ENCODE assay signal across 19 cellular contexts in genomic region chr19:29835447-29835846, GRCh38. TPM values are rescaled to one million over a fixed set of nuclear protein-coding genes. Genes with fewer than 3 reads are reported as not detected.
"Had no signal": no experiment of that assay in that cellular context is flagged by ENCODE, and none has a peak within 500 bp of the region (broad histone marks: within the 10 kb centered on the region; RNA-seq: fewer than 3 reads in every experiment).

No MANE protein-coding gene starts in this region.

- H3K36me3 Mint-ChIP-seq: natural killer cell treated with Interleukin-12 subunit alpha and Interleukin-12 subunit beta and Interleukin-15 and Interleukin-18, amount 100 ng/mL, for 72 hours; stimulated activated memory B cell treated with anti-CD40 and anti-IgM and Interleukin-4, amounts not matched to agents 10 μg/mL and 1 μg/mL and 100 μg/mL, for 72 hours had no signal

- H3K9me3 Mint-ChIP-seq: activated CD4-positive, alpha-beta memory T cell treated with anti-CD3 and anti-CD28 coated beads, Interleukin-2, amount 10 ng/mL, durations not matched to agents 7 days and 5 days; natural killer cell treated with Interleukin-12 subunit alpha and Interleukin-12 subunit beta and Interleukin-15 and Interleukin-18, amount 100 ng/mL, for 72 hours; stimulated activated memory B cell treated with anti-CD40 and anti-IgM and Interleukin-4, amounts not matched to agents 10 μg/mL and 1 μg/mL and 100 μg/mL, for 72 hours had no signal

- ATAC-seq: gastroesophageal sphincter; natural killer cell treated with Interleukin-12 subunit alpha and Interleukin-12 subunit beta and Interleukin-15 and Interleukin-18, amount 100 ng/mL, for 72 hours; stimulated activated memory B cell treated with anti-CD40 and anti-IgM and Interleukin-4, amounts not matched to agents 10 μg/mL and 1 μg/mL and 100 μg/mL, for 72 hours had no signal

- DNase-seq: activated CD4-positive, alpha-beta memory T cell treated with anti-CD3 and anti-CD28 coated beads, Interleukin-2, amount 10 ng/mL, durations not matched to agents 7 days and 5 days; activated CD4-positive, CD25-positive, alpha-beta regulatory T cell treated with anti-CD3 and anti-CD28 coated beads, Interleukin-2, amount 50 U/mL, for 72 hours; adrenal gland; brain microvascular endothelial cell; central memory CD4-positive, alpha-beta T cell; hypothalamus; left ventricle myocardium inferior; retina; sigmoid colon; stimulated activated CD4-positive, alpha-beta T cell treated with anti-CD3 and anti-CD28 coated beads, Interleukin-15, amount 100 ng/mL, for 24 hours; transverse colon; WERI-Rb-1 had no signal

- FAIRE-seq: colon, TTC549 had no signal

- H3K4me3 Mint-ChIP-seq: activated CD4-positive, alpha-beta memory T cell treated with anti-CD3 and anti-CD28 coated beads, Interleukin-2, amount 10 ng/mL, durations not matched to agents 7 days and 5 days; natural killer cell treated with Interleukin-12 subunit alpha and Interleukin-12 subunit beta and Interleukin-15 and Interleukin-18, amount 100 ng/mL, for 72 hours; stimulated activated memory B cell treated with anti-CD40 and anti-IgM and Interleukin-4, amounts not matched to agents 10 μg/mL and 1 μg/mL and 100 μg/mL, for 72 hours had no signal

- H3K27ac Mint-ChIP-seq: natural killer cell treated with Interleukin-12 subunit alpha and Interleukin-12 subunit beta and Interleukin-15 and Interleukin-18, amount 100 ng/mL, for 72 hours; progenitor cell of endocrine pancreas; stimulated activated memory B cell treated with anti-CD40 and anti-IgM and Interleukin-4, amounts not matched to agents 10 μg/mL and 1 μg/mL and 100 μg/mL, for 72 hours had no signal

RNA-seq across cellular contexts. Expression of gene CCNE1, which starts 23.7 kb away (rescaled TPM):
- total RNA-seq: ascending aorta had no signal
